In the genomic region with DNA sequence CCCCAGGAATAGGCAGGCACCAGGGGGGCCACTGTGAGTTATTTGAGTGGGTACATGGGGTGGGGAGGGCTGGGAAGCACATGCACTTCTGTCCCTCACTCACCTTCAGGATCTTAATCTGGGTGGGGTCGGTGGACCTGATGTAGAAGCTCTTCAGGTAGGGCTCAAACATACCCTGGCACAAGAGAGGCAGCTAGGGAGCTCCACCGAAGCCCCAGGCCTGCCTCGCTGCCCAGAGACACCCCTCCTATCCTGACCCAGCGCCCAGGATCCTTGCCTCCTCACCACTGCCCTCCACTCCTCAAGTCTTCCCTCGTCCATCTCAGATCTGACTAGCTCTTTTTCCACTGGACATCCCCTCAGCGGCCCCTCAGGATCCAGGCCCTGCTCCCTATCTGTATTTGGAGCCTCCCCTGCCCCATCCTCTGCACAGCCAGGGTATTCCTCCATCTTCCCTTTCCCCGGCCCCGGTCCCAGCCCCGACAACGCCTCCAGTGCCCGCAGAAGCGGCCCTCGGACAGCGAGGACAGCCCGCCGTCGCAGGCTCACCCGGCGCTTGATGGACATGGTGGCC, we compare ENCODE assay signal across 9 cellular contexts. TPM values are rescaled to one million over a fixed set of nuclear protein-coding genes. Genes with fewer than 3 reads are reported as not detected.
DNase-seq lines count a peak whose midpoint lies in the region; ATAC-seq and TF ChIP-seq lines count a peak whose summit lies in the region.
"Had no signal": no experiment of that assay in that cellular context is flagged by ENCODE, and none has a peak within 500 bp of the region (broad histone marks: within the 10 kb centered on the region; RNA-seq: fewer than 3 reads in every experiment).

No MANE protein-coding gene starts in this region.

- CTCF ChIA-PET in MCF 10A (lab: Yijun Ruan, JAX): interaction anchor here (0.6 to 0.7 kb wide), 2 partner anchors 55 to 71 kb away, joined by 3 read pairs; no protein-coding TSS in a partner anchor

- DNase-seq in cardiac muscle cell (ENCODE audit: low read depth in 1 of 2, low spot score in 1 of 2) (no peak), Right ventricle myocardium inferior (ENCODE audit: missing footprints) (no peak), MCF 10A (ENCODE audit: unreplicated experiment) (no peak), naive B cell (no peak), NCI-H69 (lab: John Stamatoyannopoulos, UW) (no peak), NCI-H2196 treated with DMSO at 0.1 percent for 48 hours (lab: John Stamatoyannopoulos, UW; ENCODE audit: unreplicated experiment) (no peak), left colon (no peak)

- H3K27ac ChIP-seq in cardiac muscle cell: no peak overlapping the region
- H3K27ac ChIP-seq in urinary bladder (ENCODE audit: low read depth): no peak overlapping the region
- H3K27ac ChIP-seq: BLaER1 had no signal

- H3K4me1 ChIP-seq in cardiac muscle cell (ENCODE audit: low read depth) (no peaks in the 10 kb centered on the region), urinary bladder (ENCODE audit: insufficient read depth) (no peaks in the 10 kb centered on the region)
- H3K4me1 ChIP-seq: BLaER1 had no signal

- H3K36me3 Mint-ChIP-seq in MCF 10A (ENCODE audit: insufficient read depth, unreplicated experiment) (no peaks in the 10 kb centered on the region), naive B cell (no peaks in the 10 kb centered on the region)

- no peaks in the 10 kb centered on the region for H3K4me1 Mint-ChIP-seq in MCF 10A (ENCODE audit: insufficient read depth, unreplicated experiment)
- peaks cover 9 to 14% (median 11%) of the 10 kb centered on the region in 3 donors for H3K4me1 Mint-ChIP-seq in naive B cell

- H3K27me3 Mint-ChIP-seq in MCF 10A (ENCODE audit: insufficient read depth, unreplicated experiment) (peaks cover 14% of the 10 kb centered on the region), naive B cell (peaks cover 18 to 57% (median 19%) of the 10 kb centered on the region in 3 donors)

- H3K9me3 Mint-ChIP-seq in MCF 10A (ENCODE audit: unreplicated experiment): no peaks in the 10 kb centered on the region
- peaks cover 0 to 6% (median 2%) of the 10 kb centered on the region in 7 donors for H3K9me3 Mint-ChIP-seq in naive B cell

- peak overlapping the region; percentile 25 for H3K27ac Mint-ChIP-seq in MCF 10A (ENCODE audit: low read depth, unreplicated experiment)
- H3K27ac Mint-ChIP-seq in naive B cell: peak overlapping the region in 3 of 6 donors; percentile 32 to 75 (median 48)

- BruUV-seq in MCF 10A (replicated peaks; lab: Mats Ljungman, UMichigan): no TSS peak

- H3K27me3 ChIP-seq in cardiac muscle cell: peaks cover 27% of the 10 kb centered on the region
- H3K27me3 ChIP-seq: BLaER1 had no signal

- POLR2A ChIA-PET in MCF 10A (lab: Yijun Ruan, JAX): interaction anchor here (0.5 to 3.1 kb wide), 9 partner anchors 8 to 153 kb away, joined by 3 to 16 read pairs (median 4); a partner anchor contains a TSS

- H3K36me3 ChIP-seq in cardiac muscle cell (no peaks in the 10 kb centered on the region), urinary bladder (ENCODE audit: insufficient read depth) (no peaks in the 10 kb centered on the region)
- H3K36me3 ChIP-seq: BLaER1 had no signal

- H3K4me3 ChIP-seq in cardiac muscle cell (peak overlapping the region; percentile 44), urinary bladder (ENCODE audit: low read depth, low read length) (peak overlapping the region; percentile 36)
- H3K4me3 ChIP-seq: BLaER1 had no signal

- intact Hi-C loops in Right ventricle myocardium inferior (cut with DNase I): no loop called here
- intact Hi-C loops in MCF 10A (cut with micrococcal nuclease): loop anchor here (1.0 kb wide), 1 partner anchor 153 kb away; no protein-coding TSS in a partner anchor
- intact Hi-C loops in left colon (cut with DNase I, micrococcal nuclease): no loop called here

- no peaks in the 10 kb centered on the region for H3K9me3 ChIP-seq in cardiac muscle cell (ENCODE audit: low read depth)
- H3K9me3 ChIP-seq: BLaER1 had no signal

- WGBS in urinary bladder: 23% methylated on average over 19 of the region's 19 CpGs

- ATAC-seq in Right ventricle myocardium inferior: no peak
- ATAC-seq in naive B cell (ENCODE audit: low read depth in 2 of 2): no peak
- no peak for ATAC-seq in left colon

- TF ChIP-seq CTCF in cardiac muscle cell (IDR thresholded peaks at IDR 0.05; ENCODE audit: low read depth, low read length) (no peak), MCF 10A (IDR thresholded peaks at IDR 0.05; ENCODE audit: unreplicated experiment) (no peak)

- H3K4me3 Mint-ChIP-seq in MCF 10A (ENCODE audit: unreplicated experiment): peak overlapping the region; percentile 77
- peak overlapping the region; percentile 77 to 91 (median 88) for H3K4me3 Mint-ChIP-seq in naive B cell

RNA-seq across cellular contexts. Expression of a gene that starts 30.0 kb away (rescaled TPM):
- 3.0 TPM in 2 replicates for total RNA-seq in cardiac muscle cell
- 1.4 and 4.8 TPM in 2 replicates for polyA plus RNA-seq in cardiac muscle cell
- 0.54 TPM for total RNA-seq in Right ventricle myocardium inferior
- total RNA-seq in MCF 10A (2022): 6.1 and 7.5 TPM in 2 replicates
- polyA plus RNA-seq in naive B cell (ENCODE audit: low read depth in 6 of 6): under 1 TPM in 1 of 6 donors, not detected in 5; 0.30 TPM
- 2.0 TPM for total RNA-seq in urinary bladder
- polyA plus RNA-seq in urinary bladder: 2.2 TPM
- 1 to 10 TPM; 1.3 to 1.9 TPM for total RNA-seq in left colon

RNA-seq across cellular contexts. Expression of a gene that starts 32.5 kb away (rescaled TPM):
- 1.2 and 1.9 TPM in 2 replicates for total RNA-seq in cardiac muscle cell
- 0.86 and 2.3 TPM in 2 replicates for polyA plus RNA-seq in cardiac muscle cell
- total RNA-seq in Right ventricle myocardium inferior: 1.9 TPM
- not detected in 2 replicates for total RNA-seq in MCF 10A (2022)
- polyA plus RNA-seq in naive B cell (ENCODE audit: low read depth in 6 of 6): under 1 TPM in 2 of 6 donors, not detected in 4; 0.09 to 0.24 TPM
- 4.7 TPM for total RNA-seq in urinary bladder
- 11.0 TPM for polyA plus RNA-seq in urinary bladder
- total RNA-seq in left colon: 1 to 10 TPM in 1 of 2 donors, under 1 TPM in 1; 0.58 to 2.5 TPM
